In the genomic region with DNA sequence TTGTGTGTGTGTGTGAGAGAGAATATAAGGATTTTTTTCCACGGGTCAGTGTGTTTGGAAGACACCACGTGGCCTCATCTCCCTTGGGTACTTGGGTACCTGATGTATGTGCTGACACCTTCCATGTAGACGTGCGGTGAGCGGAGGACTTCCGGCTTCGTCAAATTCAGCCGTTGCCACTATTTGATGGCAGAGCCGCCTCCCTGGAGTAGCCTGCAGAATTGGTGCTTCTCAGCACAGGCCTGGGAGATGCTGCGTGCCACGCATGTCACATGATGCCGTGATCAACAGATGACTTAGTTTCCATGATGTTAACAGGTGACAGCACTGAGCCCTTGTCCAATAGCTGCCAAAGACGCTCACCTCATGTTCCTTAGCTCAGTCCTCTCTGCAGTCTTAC, we compare ENCODE assay signal across 23 cellular contexts.
A peak's percentile ranks its signal among the peaks of the same experiment; 100 is the strongest.
DNase-seq lines count a peak whose midpoint lies in the region; ATAC-seq, FAIRE-seq and TF ChIP-seq lines count a peak whose summit lies in the region.
"Had no signal": no experiment of that assay in that cellular context is flagged by ENCODE, and none has a peak within 500 bp of the region (broad histone marks: within the 10 kb centered on the region; RNA-seq: fewer than 3 reads in every experiment).

No MANE protein-coding gene starts in this region.

- no peaks in the 10 kb centered on the region for H3K79me2 ChIP-seq in K562 (ENCODE audit: control insufficient read depth, insufficient read depth, low read length)

- no peak overlapping the region for H3K27ac ChIP-seq in K562 (ENCODE audit: extremely low read depth, low read depth, low read length)
- H3K27ac ChIP-seq: 22Rv1, BLaER1, C4-2B had no signal

- DNase-seq in DMS153 (lab: John Stamatoyannopoulos, UW), result peak; percentile 38
- DNase-seq in DMS153 treated with DMSO at 0.1 percent for 48 hours (lab: John Stamatoyannopoulos, UW; ENCODE audit: unreplicated experiment), result no peak
- DNase-seq in K562 (ENCODE audit: extremely low read depth in 1 of 4, low spot score in 3 of 4), result no peak
- DNase-seq in posterior vena cava (ENCODE audit: low spot score), result peak; percentile 43
- no peak for DNase-seq in central memory CD4-positive, alpha-beta T cell
- no peak for DNase-seq in lower leg skin (ENCODE audit: low spot score in 2 of 2)
- no peak for DNase-seq in CD14-positive monocyte (ENCODE audit: low spot score)
- DNase-seq: CD4-positive, alpha-beta T cell; CD8-positive, alpha-beta memory T cell; DMS 273 treated with DMSO at 0.1 percent for 48 hours; DND-41; GOT3; HFFc6 had no signal

- TF ChIP-seq POLR2A in K562 (conservative IDR thresholded peaks at IDR 0.05), result no peak
- no peak for TF ChIP-seq POLR2A in lower leg skin (IDR thresholded peaks at IDR 0.05)

- TF ChIP-seq RAD21 in K562 (CRISPR knock-in tag; conservative IDR thresholded peaks at IDR 0.05 in 1 of 2, IDR thresholded peaks at IDR 0.05 in 1 of 2), result no peak

- intact Hi-C loops in K562 (cut with micrococcal nuclease), result no loop called here
- intact Hi-C loops in posterior vena cava (cut with DNase I), result no loop called here
- intact Hi-C loops in lower leg skin (cut with DNase I; ENCODE audit: low total_unique reads), result no loop called here
- intact Hi-C loops in CD14-positive monocyte (cut with micrococcal nuclease), result no loop called here

- TF ChIP-seq CTCF in K562 (IDR thresholded peaks at IDR 0.05 in 2 of 3, conservative IDR thresholded peaks at IDR 0.05 in 1 of 3; ENCODE audit: insufficient read depth in 2 of 3, low read depth in 1 of 3, low read length in 3 of 3) (no peak), lower leg skin (IDR thresholded peaks at IDR 0.05) (no peak), CD14-positive monocyte (IDR thresholded peaks at IDR 0.05) (no peak)

- no peaks in the 10 kb centered on the region for H3K4me1 ChIP-seq in K562 (replicated peaks in 1 of 2; ENCODE audit: control insufficient read depth in 2 of 2, insufficient read depth in 2 of 2, low read length in 2 of 2)
- H3K4me1 ChIP-seq: HAP-1 had no signal

- peaks cover 0 to 4% (median 0%) of the 10 kb centered on the region in 3 donors for H3K27me3 Mint-ChIP-seq in CD14-positive monocyte (ENCODE audit: low read depth in 3 of 3)
- H3K27me3 Mint-ChIP-seq: B cell; CD4-positive, alpha-beta T cell; CD8-positive, alpha-beta memory T cell had no signal

- no peak for TF ChIP-seq EP300 in K562 (IDR thresholded peaks at IDR 0.05; ENCODE audit: low read length)

- no peak for FAIRE-seq in K562 (lab: Jason Lieb, UNC)
- FAIRE-seq: A204.1, D721Med, G401.6, GM12892, H54 had no signal

- POLR2A ChIA-PET in K562 (lab: Yijun Ruan, JAX), result interaction anchor here (1.2 kb wide), 1 partner anchor 12 kb away, joined by 3 read pairs; no protein-coding TSS in a partner anchor

- no TSS peak for BruUV-seq in K562 (replicated peaks; lab: Mats Ljungman, UMichigan)

- in situ Hi-C loops in K562 (cut with MboI), result no loop called here

- no peak overlapping the region for H3K4me2 ChIP-seq in K562 (ENCODE audit: insufficient read depth, low read length)

- no peak for ATAC-seq in K562

- no peaks in the 10 kb centered on the region for H3K9me1 ChIP-seq in K562 (ENCODE audit: control insufficient read depth, insufficient read depth, low read length)

- H3K4me1 Mint-ChIP-seq in CD14-positive monocyte, result no peaks in the 10 kb centered on the region
- H3K4me1 Mint-ChIP-seq: B cell; CD8-positive, alpha-beta memory T cell had no signal

- no peak overlapping the region for H3K4me3 ChIP-seq in K562
- no peak overlapping the region for H3K4me3 ChIP-seq in lower leg skin (ENCODE audit: low read depth, poor library complexity, severe bottlenecking)
- H3K4me3 ChIP-seq: BLaER1, HAP-1 had no signal

- H3K36me3 Mint-ChIP-seq in CD14-positive monocyte, result no peaks in the 10 kb centered on the region
- H3K36me3 Mint-ChIP-seq: CD8-positive, alpha-beta memory T cell had no signal

- H4K20me1 ChIP-seq in K562 (replicated peaks; ENCODE audit: control insufficient read depth, insufficient read depth, low read length), result peaks cover 8% of the 10 kb centered on the region; the same call in 1 of the 2 replicates
- H4K20me1 ChIP-seq: BLaER1 had no signal

- H3K4me3 Mint-ChIP-seq in CD14-positive monocyte, result no peak overlapping the region
- H3K4me3 Mint-ChIP-seq: B cell; CD4-positive, alpha-beta T cell; CD8-positive, alpha-beta memory T cell; HFFc6 had no signal

- no peak overlapping the region for H3K27ac Mint-ChIP-seq in CD14-positive monocyte
- H3K27ac Mint-ChIP-seq: B cell; CD4-positive, alpha-beta T cell; CD8-positive, alpha-beta memory T cell; HFFc6 had no signal

- WGBS in K562 (ENCODE audit: insufficient coverage, low coverage, missing lambda C conversion rate), result 2% methylated on average over 13 of the region's 13 CpGs
- 85 to 90% methylated on average over 13 of the region's 13 CpGs for WGBS in lower leg skin, 2 donors

- H2AFZ ChIP-seq in K562 (ENCODE audit: low read depth, low read length), result no peak overlapping the region

- H3K36me3 ChIP-seq in K562 (ENCODE audit: control insufficient read depth, insufficient read depth, low read length), result no peaks in the 10 kb centered on the region
- H3K36me3 ChIP-seq: BLaER1, HAP-1 had no signal

- H3K9me3 Mint-ChIP-seq in CD14-positive monocyte, result peaks cover 0 to 38% (median 24%) of the 10 kb centered on the region in 7 donors
- H3K9me3 Mint-ChIP-seq: CD4-positive, alpha-beta T cell; CD8-positive, alpha-beta memory T cell; HFFc6 had no signal

- peaks cover 4 to 10% of the 10 kb centered on the region in 2 experiments; a peak in 2 of 5 replicates for H3K27me3 ChIP-seq in K562 (ENCODE audit: control insufficient read depth in 2 of 2, insufficient read depth in 2 of 2, low read length in 2 of 2)
- H3K27me3 ChIP-seq: BLaER1 had no signal

- H3K9me3 ChIP-seq in K562 (replicated peaks; ENCODE audit: control insufficient read depth, insufficient read depth, low read depth, low read length), result no peaks in the 10 kb centered on the region
- H3K9me3 ChIP-seq: BLaER1, HAP-1 had no signal

- CTCF ChIA-PET in K562 (lab: Yijun Ruan, JAX; ENCODE audit: low intra/inter-chr PET ratio), result no interaction called here

- H3K9ac ChIP-seq in K562 (ENCODE audit: insufficient read depth in 1 of 2, low read depth in 2 of 2, low read length in 2 of 2), result no peak overlapping the region

TF ChIP-seq in K562, 482 proteins besides CTCF, POLR2A, EP300 and RAD21:
- no peak for TF ChIP-seq EP400 (IDR thresholded peaks at IDR 0.05)
- TF ChIP-seq, protein P1, sequence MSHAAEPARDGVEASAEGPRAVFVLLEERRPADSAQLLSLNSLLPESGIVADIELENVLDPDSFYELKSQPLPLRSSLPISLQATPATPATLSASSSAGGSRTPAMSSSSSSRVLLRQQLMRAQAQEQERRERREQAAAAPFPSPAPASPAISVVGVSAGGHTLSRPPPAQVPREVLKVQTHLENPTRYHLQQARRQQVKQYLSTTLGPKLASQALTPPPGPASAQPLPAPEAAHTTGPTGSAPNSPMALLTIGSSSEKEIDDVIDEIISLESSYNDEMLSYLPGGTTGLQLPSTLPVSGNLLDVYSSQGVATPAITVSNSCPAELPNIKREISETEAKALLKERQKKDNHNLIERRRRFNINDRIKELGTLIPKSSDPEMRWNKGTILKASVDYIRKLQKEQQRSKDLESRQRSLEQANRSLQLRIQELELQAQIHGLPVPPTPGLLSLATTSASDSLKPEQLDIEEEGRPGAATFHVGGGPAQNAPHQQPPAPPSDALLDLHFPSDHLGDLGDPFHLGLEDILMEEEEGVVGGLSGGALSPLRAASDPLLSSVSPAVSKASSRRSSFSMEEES (CRISPR knock-in tag; IDR thresholded peaks at IDR 0.05), result peak; percentile 18; the same call in 1 of the 2 replicates

Comparison
In these comparisons a context has a peak if more than half of its experiments do, and no peak if none do; other contexts are left out.
1. DNase-seq: peak in DMS153 (single experiment) and posterior vena cava (single experiment); none in DMS153 treated with DMSO at 0.1 percent for 48 hours (single experiment), K562 (0 of 4), central memory CD4-positive, alpha-beta T cell (single experiment), lower leg skin (0 of 2) and CD14-positive monocyte (single experiment).